ENCODE assay signal across 1 cellular context in the genomic region with DNA sequence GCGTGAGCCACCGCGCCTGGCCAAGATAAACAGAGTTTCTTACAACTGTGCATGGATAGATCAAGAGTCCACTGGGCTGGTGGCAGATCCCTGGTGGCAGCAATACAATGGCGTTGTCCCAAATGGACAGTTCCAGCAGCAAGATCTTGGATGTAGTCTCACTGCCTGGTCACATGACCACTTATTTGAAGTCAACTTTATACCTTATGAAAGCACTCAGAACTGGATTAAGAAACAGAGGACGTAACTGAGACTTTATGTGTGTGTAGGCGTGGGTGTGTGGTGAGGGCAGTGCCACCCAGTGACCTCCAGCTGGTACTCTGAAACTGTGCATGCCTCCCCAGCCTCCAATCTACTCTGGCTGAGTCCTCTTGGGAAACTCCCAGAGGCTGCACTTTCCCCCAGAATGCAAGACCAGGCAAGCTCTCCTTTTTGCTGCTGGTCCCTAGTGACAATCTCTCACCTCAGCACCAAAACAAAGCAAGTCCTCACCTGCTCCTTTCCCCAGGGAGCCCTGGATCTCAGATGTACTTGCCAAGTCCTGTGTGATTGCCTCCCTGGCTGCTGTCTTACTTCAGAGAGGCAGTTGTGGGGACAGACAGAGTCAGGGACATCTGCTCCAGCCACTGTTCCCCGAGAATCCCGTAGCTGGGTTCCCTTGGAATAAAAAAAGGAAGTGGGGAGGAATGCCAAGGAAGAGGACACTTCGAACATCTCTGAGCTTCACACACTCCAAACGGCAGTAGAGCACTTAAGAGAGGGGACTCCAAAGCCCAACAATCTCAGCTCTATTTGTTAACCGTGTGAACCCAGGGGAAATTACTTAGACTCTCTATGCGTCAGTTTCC.
TF ChIP-seq lines count a peak whose summit lies in the region.

No MANE protein-coding gene starts in this region.

TF ChIP-seq in liver, 16 proteins besides CTCF, POLR2A, EP300 and RAD21 (continued from another document):
- TF ChIP-seq, protein P1, sequence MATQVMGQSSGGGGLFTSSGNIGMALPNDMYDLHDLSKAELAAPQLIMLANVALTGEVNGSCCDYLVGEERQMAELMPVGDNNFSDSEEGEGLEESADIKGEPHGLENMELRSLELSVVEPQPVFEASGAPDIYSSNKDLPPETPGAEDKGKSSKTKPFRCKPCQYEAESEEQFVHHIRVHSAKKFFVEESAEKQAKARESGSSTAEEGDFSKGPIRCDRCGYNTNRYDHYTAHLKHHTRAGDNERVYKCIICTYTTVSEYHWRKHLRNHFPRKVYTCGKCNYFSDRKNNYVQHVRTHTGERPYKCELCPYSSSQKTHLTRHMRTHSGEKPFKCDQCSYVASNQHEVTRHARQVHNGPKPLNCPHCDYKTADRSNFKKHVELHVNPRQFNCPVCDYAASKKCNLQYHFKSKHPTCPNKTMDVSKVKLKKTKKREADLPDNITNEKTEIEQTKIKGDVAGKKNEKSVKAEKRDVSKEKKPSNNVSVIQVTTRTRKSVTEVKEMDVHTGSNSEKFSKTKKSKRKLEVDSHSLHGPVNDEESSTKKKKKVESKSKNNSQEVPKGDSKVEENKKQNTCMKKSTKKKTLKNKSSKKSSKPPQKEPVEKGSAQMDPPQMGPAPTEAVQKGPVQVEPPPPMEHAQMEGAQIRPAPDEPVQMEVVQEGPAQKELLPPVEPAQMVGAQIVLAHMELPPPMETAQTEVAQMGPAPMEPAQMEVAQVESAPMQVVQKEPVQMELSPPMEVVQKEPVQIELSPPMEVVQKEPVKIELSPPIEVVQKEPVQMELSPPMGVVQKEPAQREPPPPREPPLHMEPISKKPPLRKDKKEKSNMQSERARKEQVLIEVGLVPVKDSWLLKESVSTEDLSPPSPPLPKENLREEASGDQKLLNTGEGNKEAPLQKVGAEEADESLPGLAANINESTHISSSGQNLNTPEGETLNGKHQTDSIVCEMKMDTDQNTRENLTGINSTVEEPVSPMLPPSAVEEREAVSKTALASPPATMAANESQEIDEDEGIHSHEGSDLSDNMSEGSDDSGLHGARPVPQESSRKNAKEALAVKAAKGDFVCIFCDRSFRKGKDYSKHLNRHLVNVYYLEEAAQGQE (IDR thresholded peaks at IDR 0.05) = peak; percentile 27
- TF ChIP-seq YY1 (IDR thresholded peaks at IDR 0.05) (peak; percentile 48), ZBTB33 (IDR thresholded peaks at IDR 0.05) (peak; percentile 60), FOXA1 (IDR thresholded peaks at IDR 0.05) (no peak), GABPA (IDR thresholded peaks at IDR 0.05 in 1 of 2, conservative IDR thresholded peaks at IDR 0.05 in 1 of 2) (no peak), TAF1 (conservative IDR thresholded peaks at IDR 0.05) (no peak), FOXA2 (IDR thresholded peaks at IDR 0.05) (peak; percentile 37), NR2F2 (IDR thresholded peaks at IDR 0.05) (no peak), HNF4G (IDR thresholded peaks at IDR 0.05) (peak; percentile 75), SP1 (IDR thresholded peaks at IDR 0.05) (peak; percentile 78), JUND (IDR thresholded peaks at IDR 0.05) (peak; percentile 41 to 65), HNF4A (conservative IDR thresholded peaks at IDR 0.05) (peak; percentile 79 to 82)
- TF ChIP-seq, protein P2, sequence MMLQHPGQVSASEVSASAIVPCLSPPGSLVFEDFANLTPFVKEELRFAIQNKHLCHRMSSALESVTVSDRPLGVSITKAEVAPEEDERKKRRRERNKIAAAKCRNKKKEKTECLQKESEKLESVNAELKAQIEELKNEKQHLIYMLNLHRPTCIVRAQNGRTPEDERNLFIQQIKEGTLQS (IDR thresholded peaks at IDR 0.05) = peak; percentile 38
